Comparison of ENCODE assay signal across 1 cellular context in the genomic region with DNA sequence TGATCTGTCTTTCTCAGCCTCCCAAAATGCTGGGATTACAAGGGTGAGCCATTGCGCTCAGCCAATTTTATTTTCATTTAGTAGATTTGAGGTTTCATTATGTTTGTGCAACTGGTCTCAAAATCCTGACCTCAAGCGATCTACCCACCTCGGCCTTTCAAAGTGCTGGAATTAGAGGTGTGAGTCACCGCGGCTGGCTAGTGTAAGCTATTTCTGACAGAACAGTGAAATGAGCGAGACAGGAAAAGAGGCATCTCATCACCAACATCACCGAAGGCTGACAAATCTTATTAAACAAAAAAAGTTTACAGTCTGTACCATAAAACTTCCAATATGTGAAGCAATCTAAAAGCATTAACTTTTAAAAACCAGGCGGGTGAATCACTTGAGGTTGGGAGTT.
TF ChIP-seq lines count a peak whose summit lies in the region.

No MANE protein-coding gene starts in this region.

TF ChIP-seq in IMR-90, 13 proteins besides CTCF, POLR2A, EP300 and RAD21:
- no peak for TF ChIP-seq FOS (IDR thresholded peaks at IDR 0.05; ENCODE audit: low read depth, low read length)
- no peak for TF ChIP-seq MXI1 (IDR thresholded peaks at IDR 0.05; ENCODE audit: borderline replicate concordance, low read depth, low read length)
- no peak for TF ChIP-seq BHLHE40 (IDR thresholded peaks at IDR 0.05; ENCODE audit: low read depth, low read length)
- TF ChIP-seq, protein P1, sequence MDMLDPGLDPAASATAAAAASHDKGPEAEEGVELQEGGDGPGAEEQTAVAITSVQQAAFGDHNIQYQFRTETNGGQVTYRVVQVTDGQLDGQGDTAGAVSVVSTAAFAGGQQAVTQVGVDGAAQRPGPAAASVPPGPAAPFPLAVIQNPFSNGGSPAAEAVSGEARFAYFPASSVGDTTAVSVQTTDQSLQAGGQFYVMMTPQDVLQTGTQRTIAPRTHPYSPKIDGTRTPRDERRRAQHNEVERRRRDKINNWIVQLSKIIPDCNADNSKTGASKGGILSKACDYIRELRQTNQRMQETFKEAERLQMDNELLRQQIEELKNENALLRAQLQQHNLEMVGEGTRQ (IDR thresholded peaks at IDR 0.05; ENCODE audit: low read depth, low read length): no peak
- TF ChIP-seq MAZ (IDR thresholded peaks at IDR 0.05; ENCODE audit: borderline replicate concordance, low read depth, low read length): no peak
